ENCODE assay signal across 26 cellular contexts in genomic region chr16:10654592-10655414, GRCh38. TPM values are rescaled to one million over a fixed set of nuclear protein-coding genes. Genes with fewer than 3 reads are reported as not detected.
"Had no signal": no experiment of that assay in that cellular context is flagged by ENCODE, and none has a peak within 500 bp of the region (broad histone marks: within the 10 kb centered on the region; RNA-seq: fewer than 3 reads in every experiment).

No MANE protein-coding gene starts in this region.

- H3K36me3 Mint-ChIP-seq: T-cell had no signal

- H3K4me2 ChIP-seq: KMS-11, SK-N-SH had no signal

- ATAC-seq: K562, PC-3, T-cell had no signal

- H3K9me3 Mint-ChIP-seq: T-cell had no signal

- H3K9me2 ChIP-seq: SK-N-SH had no signal

- H3K4me1 Mint-ChIP-seq: IgD-negative memory B cell, T-cell had no signal

- H3K27me3 Mint-ChIP-seq: T-cell had no signal

- H3K4me3 Mint-ChIP-seq: IgD-negative memory B cell, T-cell had no signal

- H3K9ac ChIP-seq: KMS-11, SK-N-SH had no signal

- DNase-seq: Kasumi-1; MM.1S; NCI-H1048; NCI-H1105; NCI-H1417; NCI-H1436 treated with DMSO at 0.1 percent for 48 hours; NCI-H1694; NCI-H187 treated with DMSO at 0.1 percent for 48 hours; NCI-H2081; NCI-H2107; NCI-H226; NCI-H446; NCI-H510A; NCI-H524 treated with DMSO at 0.1 percent for 48 hours; NCI-H69; NCI-H774; NK-92 treated with Interleukin-12 subunit alpha and Interleukin-12 subunit beta, amount 100 ng/mL, for 24 hours; Right ventricle myocardium superior; SIG-M5; SK-N-SH; SW 1271; T-cell had no signal

- H3K27ac Mint-ChIP-seq: IgD-negative memory B cell, T-cell had no signal

- H3K9me3 ChIP-seq: SK-N-SH had no signal

- H3K4me3 ChIP-seq: K562 had no signal

- H3K27ac ChIP-seq: KMS-11 had no signal

RNA-seq across cellular contexts. Expression of gene TEKT5, which starts 39.9 kb away (rescaled TPM):
- total RNA-seq: K562, PC-3, Right ventricle myocardium superior, T-cell had no signal
- polyA plus RNA-seq: IgD-negative memory B cell, SK-N-SH had no signal
